Comparison of ENCODE assay signal across 8 cellular contexts in genomic region chr5:80125022-80125961, GRCh38.
DNase-seq lines count a peak whose midpoint lies in the region; ATAC-seq, FAIRE-seq and TF ChIP-seq lines count a peak whose summit lies in the region.

No MANE protein-coding gene starts in this region.

- peak overlapping the region; percentile 70 for H3K4me3 Mint-ChIP-seq in dendritic cell treated with granulocyte-macrophage colony-stimulating factor and Interleukin-4, amounts not matched to agents 40 ng/mL and 50 ng/mL, for 4 days

- H3K4me1 Mint-ChIP-seq in dendritic cell treated with granulocyte-macrophage colony-stimulating factor and Interleukin-4, amounts not matched to agents 40 ng/mL and 50 ng/mL, for 4 days (ENCODE audit: low read depth), result peaks cover 68% of the 10 kb centered on the region

- intact Hi-C loops in dendritic cell treated with granulocyte-macrophage colony-stimulating factor and Interleukin-4, amounts not matched to agents 40 ng/mL and 50 ng/mL, for 4 days (cut with micrococcal nuclease), result loop anchor here (1.0 to 5.0 kb wide), 4 partner anchors 33 to 282 kb away; partner anchors contain the start of gene ZFYVE16

- TF ChIP-seq CTCF in GM20000 (IDR thresholded peaks at IDR 0.05; ENCODE audit: extremely low read depth, missing control alignments), result no peak

- TF ChIP-seq POLR2A in GM12891 (IDR thresholded peaks at IDR 0.05; ENCODE audit: low read depth, low read length), result no peak

- DNase-seq in GM12891 (ENCODE audit: insufficient read length, low spot score) (no peak), GM20000 (ENCODE audit: low spot score) (peak; percentile 59)
- DNase-seq in central memory CD4-positive, alpha-beta T cell, result no peak
- no peak for DNase-seq in stimulated activated naive CD4-positive, alpha-beta T cell treated with Interleukin-2 at 50 U/mL for 16 hours (lab: John Stamatoyannopoulos, UW)
- no peak for DNase-seq in stimulated activated CD4-positive, alpha-beta T cell treated with anti-CD3 and anti-CD28 coated beads, Interleukin-12 subunit alpha, Interleukin-12 subunit beta, amount 100 ng/mL, for 4 hours
- DNase-seq in stimulated activated CD4-positive, alpha-beta T cell treated with anti-CD3 and anti-CD28 coated beads, Interleukin-4, amount 100 ng/mL, for 1 hour, result no peak

- H3K27ac Mint-ChIP-seq in dendritic cell treated with granulocyte-macrophage colony-stimulating factor and Interleukin-4, amounts not matched to agents 40 ng/mL and 50 ng/mL, for 4 days, result peak overlapping the region; percentile 100

- H3K9me3 Mint-ChIP-seq in dendritic cell treated with granulocyte-macrophage colony-stimulating factor and Interleukin-4, amounts not matched to agents 40 ng/mL and 50 ng/mL, for 4 days, result no peaks in the 10 kb centered on the region

- peak; percentile 92 for FAIRE-seq in GM12891 (lab: Jason Lieb, UNC)

- no peaks in the 10 kb centered on the region for H3K36me3 Mint-ChIP-seq in dendritic cell treated with granulocyte-macrophage colony-stimulating factor and Interleukin-4, amounts not matched to agents 40 ng/mL and 50 ng/mL, for 4 days (ENCODE audit: low read depth)

- ATAC-seq in HG03439 (IDR thresholded peaks at IDR 0.05; ENCODE audit: unreplicated experiment), result peak; percentile 61

- no peaks in the 10 kb centered on the region for H3K27me3 Mint-ChIP-seq in dendritic cell treated with granulocyte-macrophage colony-stimulating factor and Interleukin-4, amounts not matched to agents 40 ng/mL and 50 ng/mL, for 4 days

TF ChIP-seq in GM12891, 5 proteins besides CTCF, POLR2A, EP300 and RAD21:
- TF ChIP-seq POLR2AphosphoS5 (IDR thresholded peaks at IDR 0.05; ENCODE audit: low read depth, low read length), result no peak
- TF ChIP-seq POU2F2 (IDR thresholded peaks at IDR 0.05; ENCODE audit: low read depth, low read length), result 0 out of 2 replicates have a peak, but pooled peaks have one; percentile 38
- no peak for TF ChIP-seq PAX5 (IDR thresholded peaks at IDR 0.05; ENCODE audit: insufficient read depth, low read length, severe bottlenecking)
- TF ChIP-seq TAF1 (IDR thresholded peaks at IDR 0.05; ENCODE audit: low read depth, low read length), result no peak
- peak; percentile 98 for TF ChIP-seq SPI1 (IDR thresholded peaks at IDR 0.05; ENCODE audit: low read depth, low read length)
